ENCODE assay signal across 17 cellular contexts in the genomic region with DNA sequence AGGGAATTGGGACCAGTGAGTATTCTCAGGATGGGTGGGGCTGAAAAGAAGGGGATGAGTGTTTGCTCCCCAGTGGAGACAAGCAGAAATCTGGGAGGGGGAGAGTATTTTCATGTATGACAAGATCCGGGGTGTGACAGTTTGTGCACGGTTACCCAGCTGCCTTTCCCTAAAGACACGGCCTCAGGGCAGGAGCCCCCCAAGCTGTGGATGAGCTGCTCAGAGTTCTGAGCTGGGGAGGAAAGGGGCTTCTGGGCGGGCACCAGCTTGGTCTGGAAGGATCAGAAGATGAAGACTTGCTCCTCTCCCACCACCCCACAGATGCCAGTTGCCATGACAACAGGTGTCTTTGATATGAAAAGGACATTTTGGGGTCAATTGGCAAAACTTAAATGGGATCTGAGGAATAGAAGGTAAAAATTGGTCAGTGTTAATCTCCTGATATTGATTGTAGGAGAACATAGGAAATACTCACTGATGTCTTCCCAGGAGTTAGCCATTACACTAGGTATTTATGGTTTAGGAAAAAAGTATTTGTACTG. TPM values are rescaled to one million over a fixed set of nuclear protein-coding genes. Genes with fewer than 3 reads are reported as not detected.
DNase-seq lines count a peak whose midpoint lies in the region; ATAC-seq and TF ChIP-seq lines count a peak whose summit lies in the region.
"Had no signal": no experiment of that assay in that cellular context is flagged by ENCODE, and none has a peak within 500 bp of the region (broad histone marks: within the 10 kb centered on the region; RNA-seq: fewer than 3 reads in every experiment).

No MANE protein-coding gene starts in this region.

- peak overlapping the region; percentile 36 for H3K27ac Mint-ChIP-seq in activated naive CD8-positive, alpha-beta T cell treated with anti-CD3 and anti-CD28 coated beads, Interleukin-2, amount 10 ng/mL, durations not matched to agents 7 days and 5 days
- H3K27ac Mint-ChIP-seq in activated naive CD8-positive, alpha-beta T cell treated with anti-CD3 and anti-CD28 coated beads for 36 hours = no peak overlapping the region
- peak overlapping the region; percentile 20 for H3K27ac Mint-ChIP-seq in CD8-positive, alpha-beta T cell
- peak overlapping the region; percentile 11 for H3K27ac Mint-ChIP-seq in activated T-helper 17 cell treated with anti-CD3 and anti-CD28 coated beads, Interleukin-2, amount 50 U/mL, for 72 hours
- peak overlapping the region; percentile 61 for H3K27ac Mint-ChIP-seq in stimulated activated effector memory CD8-positive, alpha-beta T cell treated with anti-CD3 and anti-CD28 coated beads, Interleukin-12 subunit alpha, Interleukin-12 subunit beta, amount 100 ng/mL, for 72 hours
- no peak overlapping the region for H3K27ac Mint-ChIP-seq in H9
- H3K27ac Mint-ChIP-seq: CD4-positive, alpha-beta T cell; GM23338; HFFc6 had no signal

- no peak overlapping the region for H2AFZ ChIP-seq in H9 (ENCODE audit: low read length)
- H2AFZ ChIP-seq: GM23338 had no signal

- no peak overlapping the region for H2BK15ac ChIP-seq in H9 (ENCODE audit: low read depth, low read length)

- POLR2A ChIA-PET in activated naive CD8-positive, alpha-beta T cell treated with anti-CD3 and anti-CD28 coated beads, Interleukin-2, amount 10 ng/mL, durations not matched to agents 7 days and 5 days (lab: Charles Lee) = no interaction called here
- POLR2A ChIA-PET in CD8-positive, alpha-beta T cell (lab: Charles Lee) = no interaction called here

- H3K18ac ChIP-seq in H9 (ENCODE audit: insufficient read length, low read depth, low read length) = no peak overlapping the region

- no peaks in the 10 kb centered on the region for H3K27me3 Mint-ChIP-seq in activated naive CD8-positive, alpha-beta T cell treated with anti-CD3 and anti-CD28 coated beads, Interleukin-2, amount 10 ng/mL, durations not matched to agents 7 days and 5 days
- no peaks in the 10 kb centered on the region for H3K27me3 Mint-ChIP-seq in activated naive CD8-positive, alpha-beta T cell treated with anti-CD3 and anti-CD28 coated beads for 36 hours
- H3K27me3 Mint-ChIP-seq in CD8-positive, alpha-beta T cell (ENCODE audit: low read depth) = no peaks in the 10 kb centered on the region
- no peaks in the 10 kb centered on the region for H3K27me3 Mint-ChIP-seq in activated T-helper 17 cell treated with anti-CD3 and anti-CD28 coated beads, Interleukin-2, amount 50 U/mL, for 72 hours
- H3K27me3 Mint-ChIP-seq in H9 (ENCODE audit: low read depth) = no peaks in the 10 kb centered on the region
- H3K27me3 Mint-ChIP-seq: CD4-positive, alpha-beta T cell had no signal

- no peak overlapping the region for H4K91ac ChIP-seq in H9 (ENCODE audit: insufficient read length, low read depth, low read length)

- WGBS in H9 (ENCODE audit: extremely low coverage, insufficient read length, low lambda C conversion rate) = no CpG with 5 or more reads among the region's 4 CpGs

- H4K20me1 ChIP-seq in H9 (ENCODE audit: control insufficient read depth, insufficient read depth, insufficient read length) = no peaks in the 10 kb centered on the region

- H2AK5ac ChIP-seq in H9 (ENCODE audit: insufficient read length, low read length) = no peak overlapping the region

- no peak overlapping the region for H2BK5ac ChIP-seq in H9 (ENCODE audit: insufficient read length, low read length)

- H4K5ac ChIP-seq in H9 (ENCODE audit: insufficient read length, low read depth, low read length) = no peak overlapping the region

- H3K56ac ChIP-seq in H9 (ENCODE audit: insufficient read length, low read depth, low read length) = no peak overlapping the region

- H4K8ac ChIP-seq in H9 (replicated peaks; ENCODE audit: insufficient read length, low read depth, low read length) = no peak overlapping the region

- H3K79me1 ChIP-seq in H9 (ENCODE audit: insufficient read depth, low read depth, low read length, poor library complexity, severe bottlenecking) = no peaks in the 10 kb centered on the region

- no peak for TF ChIP-seq CTCF in CD8-positive, alpha-beta T cell (IDR thresholded peaks at IDR 0.05)
- no peak for TF ChIP-seq CTCF in H9 (conservative IDR thresholded peaks at IDR 0.05)

- no peak overlapping the region for H3K4me2 ChIP-seq in H9 (ENCODE audit: insufficient read depth, insufficient read length, low read length)
- H3K4me2 ChIP-seq: GM23338, KMS-11 had no signal

- H3K36me3 ChIP-seq in CD8-positive, alpha-beta T cell (ENCODE audit: insufficient read depth, low read length) = peaks cover 30% of the 10 kb centered on the region
- H3K36me3 ChIP-seq: BE2C had no signal

- H3K9ac ChIP-seq in H9 (ENCODE audit: extremely low read depth, insufficient read length, low read length) = no peak overlapping the region
- H3K9ac ChIP-seq: KMS-11 had no signal

- H3K9me3 ChIP-seq in CD8-positive, alpha-beta T cell (ENCODE audit: low read length) = no peaks in the 10 kb centered on the region
- no peaks in the 10 kb centered on the region for H3K9me3 ChIP-seq in H9 (ENCODE audit: control insufficient read depth, low read depth, low read length)
- H3K9me3 ChIP-seq: BE2C had no signal

- no peak for DNase-seq in activated naive CD8-positive, alpha-beta T cell treated with anti-CD3 and anti-CD28 coated beads, Interleukin-2, amount 10 ng/mL, durations not matched to agents 7 days and 5 days
- DNase-seq in activated naive CD8-positive, alpha-beta T cell treated with anti-CD3 and anti-CD28 coated beads for 36 hours = no peak
- no peak for DNase-seq in CD8-positive, alpha-beta T cell
- DNase-seq in stimulated activated effector memory CD8-positive, alpha-beta T cell treated with anti-CD3 and anti-CD28 coated beads, Interleukin-12 subunit alpha, Interleukin-12 subunit beta, amount 100 ng/mL, for 72 hours (ENCODE audit: low spot score in 2 of 2) = no peak
- DNase-seq in NCI-H128 (lab: John Stamatoyannopoulos, UW; ENCODE audit: unreplicated experiment) (no peak), H9 (no peak)
- DNase-seq: ACHN; BE2C; C1 segment of cervical spinal cord; CD4-positive, alpha-beta T cell; DMS79 treated with DMSO at 0.1 percent for 48 hours; GF-D8; HFFc6 had no signal

- no peak overlapping the region for H3T11ph ChIP-seq in H9 (ENCODE audit: low read length)

- no peak overlapping the region for H3K14ac ChIP-seq in H9 (ENCODE audit: insufficient read depth, low read length)

- CTCF ChIA-PET in CD8-positive, alpha-beta T cell (lab: Charles Lee) = interaction anchor here (0.7 to 1.6 kb wide), 3 partner anchors 14 to 94 kb away, joined by 3 to 4 read pairs (median 3); no protein-coding TSS in a partner anchor

- no peaks in the 10 kb centered on the region for H3K9me3 Mint-ChIP-seq in activated naive CD8-positive, alpha-beta T cell treated with anti-CD3 and anti-CD28 coated beads, Interleukin-2, amount 10 ng/mL, durations not matched to agents 7 days and 5 days
- H3K9me3 Mint-ChIP-seq in activated naive CD8-positive, alpha-beta T cell treated with anti-CD3 and anti-CD28 coated beads for 36 hours = no peaks in the 10 kb centered on the region
- no peaks in the 10 kb centered on the region for H3K9me3 Mint-ChIP-seq in CD8-positive, alpha-beta T cell
- H3K9me3 Mint-ChIP-seq in activated T-helper 17 cell treated with anti-CD3 and anti-CD28 coated beads, Interleukin-2, amount 50 U/mL, for 72 hours = no peaks in the 10 kb centered on the region
- no peaks in the 10 kb centered on the region for H3K9me3 Mint-ChIP-seq in stimulated activated effector memory CD8-positive, alpha-beta T cell treated with anti-CD3 and anti-CD28 coated beads, Interleukin-12 subunit alpha, Interleukin-12 subunit beta, amount 100 ng/mL, for 72 hours
- H3K9me3 Mint-ChIP-seq in H9 = no peaks in the 10 kb centered on the region
- H3K9me3 Mint-ChIP-seq: CD4-positive, alpha-beta T cell; GM23338; HFFc6 had no signal

- no peak overlapping the region for H3K23ac ChIP-seq in H9 (ENCODE audit: insufficient read length, low read depth, low read length)

- H3K27ac ChIP-seq in CD8-positive, alpha-beta T cell (ENCODE audit: low read depth, low read length) = no peak overlapping the region
- no peak overlapping the region for H3K27ac ChIP-seq in H9 (ENCODE audit: insufficient read length, low read depth, low read length)
- H3K27ac ChIP-seq: KMS-11 had no signal

- no peak overlapping the region for H2BK12ac ChIP-seq in H9 (ENCODE audit: insufficient read length, low read depth, low read length)

- H3K79me2 ChIP-seq in H9 (ENCODE audit: insufficient read depth, low read length) = no peaks in the 10 kb centered on the region

- intact Hi-C loops in CD8-positive, alpha-beta T cell (cut with DNase I, micrococcal nuclease) = no loop called here

- H2BK120ac ChIP-seq in H9 (ENCODE audit: low read depth, low read length, poor library complexity, severe bottlenecking) = no peak overlapping the region

- no peaks in the 10 kb centered on the region for H3K4me1 ChIP-seq in CD8-positive, alpha-beta T cell (ENCODE audit: insufficient read depth, low read length)
- H3K4me1 ChIP-seq in H9 (ENCODE audit: insufficient read depth, low read length) = no peaks in the 10 kb centered on the region
- H3K4me1 ChIP-seq: BE2C had no signal

- H3K4me3 ChIP-seq in CD8-positive, alpha-beta T cell (ENCODE audit: low read depth, low read length) = no peak overlapping the region
- H3K4me3 ChIP-seq: GM23338 had no signal

- no peak for ATAC-seq in activated naive CD8-positive, alpha-beta T cell treated with anti-CD3 and anti-CD28 coated beads, Interleukin-2, amount 10 ng/mL, durations not matched to agents 7 days and 5 days (ENCODE audit: low read depth)
- ATAC-seq in CD8-positive, alpha-beta T cell = no peak
- ATAC-seq in activated T-helper 17 cell treated with anti-CD3 and anti-CD28 coated beads, Interleukin-2, amount 50 U/mL, for 72 hours (replicated peaks) = no peak
- no peak for ATAC-seq in stimulated activated effector memory CD8-positive, alpha-beta T cell treated with anti-CD3 and anti-CD28 coated beads, Interleukin-12 subunit alpha, Interleukin-12 subunit beta, amount 100 ng/mL, for 72 hours
- ATAC-seq: GM23338, HCT116 had no signal

- no peak overlapping the region for H3K4ac ChIP-seq in H9 (ENCODE audit: low read depth, low read length)

- no peaks in the 10 kb centered on the region for H3K27me3 ChIP-seq in CD8-positive, alpha-beta T cell (ENCODE audit: insufficient read depth, low read length)
- no peaks in the 10 kb centered on the region for H3K27me3 ChIP-seq in H9 (ENCODE audit: insufficient read depth, low read length)
- H3K27me3 ChIP-seq: BE2C had no signal

- H3K23me2 ChIP-seq in H9 (ENCODE audit: insufficient read length, low read depth, low read length, poor library complexity, severe bottlenecking) = no peaks in the 10 kb centered on the region

- H3K36me3 Mint-ChIP-seq in activated naive CD8-positive, alpha-beta T cell treated with anti-CD3 and anti-CD28 coated beads, Interleukin-2, amount 10 ng/mL, durations not matched to agents 7 days and 5 days = peaks cover 54% of the 10 kb centered on the region
- peaks cover 39% of the 10 kb centered on the region for H3K36me3 Mint-ChIP-seq in activated naive CD8-positive, alpha-beta T cell treated with anti-CD3 and anti-CD28 coated beads for 36 hours
- H3K36me3 Mint-ChIP-seq in CD8-positive, alpha-beta T cell = peaks cover 72% of the 10 kb centered on the region
- H3K36me3 Mint-ChIP-seq in activated T-helper 17 cell treated with anti-CD3 and anti-CD28 coated beads, Interleukin-2, amount 50 U/mL, for 72 hours (ENCODE audit: low read depth) = peaks cover 98% of the 10 kb centered on the region
- peaks cover 100% of the 10 kb centered on the region for H3K36me3 Mint-ChIP-seq in stimulated activated effector memory CD8-positive, alpha-beta T cell treated with anti-CD3 and anti-CD28 coated beads, Interleukin-12 subunit alpha, Interleukin-12 subunit beta, amount 100 ng/mL, for 72 hours
- peaks cover 8 to 37% (median 30%) of the 10 kb centered on the region in 3 experiments; a peak in 6 of 7 replicates for H3K36me3 Mint-ChIP-seq in H9 (ENCODE audit: insufficient read depth in 1 of 3, low read depth in 3 of 3)

- no peak overlapping the region for H3K4me3 Mint-ChIP-seq in activated naive CD8-positive, alpha-beta T cell treated with anti-CD3 and anti-CD28 coated beads, Interleukin-2, amount 10 ng/mL, durations not matched to agents 7 days and 5 days
- no peak overlapping the region for H3K4me3 Mint-ChIP-seq in activated naive CD8-positive, alpha-beta T cell treated with anti-CD3 and anti-CD28 coated beads for 36 hours
- H3K4me3 Mint-ChIP-seq in CD8-positive, alpha-beta T cell = no peak overlapping the region
- H3K4me3 Mint-ChIP-seq in activated T-helper 17 cell treated with anti-CD3 and anti-CD28 coated beads, Interleukin-2, amount 50 U/mL, for 72 hours = no peak overlapping the region
- no peak overlapping the region for H3K4me3 Mint-ChIP-seq in stimulated activated effector memory CD8-positive, alpha-beta T cell treated with anti-CD3 and anti-CD28 coated beads, Interleukin-12 subunit alpha, Interleukin-12 subunit beta, amount 100 ng/mL, for 72 hours
- no peak overlapping the region for H3K4me3 Mint-ChIP-seq in H9
- H3K4me3 Mint-ChIP-seq: CD4-positive, alpha-beta T cell; GM23338; HFFc6 had no signal

- H2BK20ac ChIP-seq in H9 (ENCODE audit: low read depth, low read length, poor library complexity, severe bottlenecking) = no peak overlapping the region

- peaks cover 17% of the 10 kb centered on the region for H3K4me1 Mint-ChIP-seq in activated naive CD8-positive, alpha-beta T cell treated with anti-CD3 and anti-CD28 coated beads, Interleukin-2, amount 10 ng/mL, durations not matched to agents 7 days and 5 days
- peaks cover 16% of the 10 kb centered on the region for H3K4me1 Mint-ChIP-seq in activated naive CD8-positive, alpha-beta T cell treated with anti-CD3 and anti-CD28 coated beads for 36 hours
- peaks cover 20% of the 10 kb centered on the region for H3K4me1 Mint-ChIP-seq in CD8-positive, alpha-beta T cell (ENCODE audit: low read depth)
- peaks cover 19% of the 10 kb centered on the region for H3K4me1 Mint-ChIP-seq in activated T-helper 17 cell treated with anti-CD3 and anti-CD28 coated beads, Interleukin-2, amount 50 U/mL, for 72 hours
- H3K4me1 Mint-ChIP-seq in stimulated activated effector memory CD8-positive, alpha-beta T cell treated with anti-CD3 and anti-CD28 coated beads, Interleukin-12 subunit alpha, Interleukin-12 subunit beta, amount 100 ng/mL, for 72 hours = peaks cover 33% of the 10 kb centered on the region
- H3K4me1 Mint-ChIP-seq in H9 = no peaks in the 10 kb centered on the region
- H3K4me1 Mint-ChIP-seq: GM23338 had no signal

RNA-seq across cellular contexts. Expression of gene ZCCHC2, which starts 29.2 kb away (rescaled TPM):
- 10 to 100 TPM; 56.8 to 61.7 TPM for total RNA-seq in activated naive CD8-positive, alpha-beta T cell treated with anti-CD3 and anti-CD28 coated beads, Interleukin-2, amount 10 ng/mL, durations not matched to agents 7 days and 5 days
- 10 to 100 TPM; 25.1 to 28.9 TPM for total RNA-seq in activated naive CD8-positive, alpha-beta T cell treated with anti-CD3 and anti-CD28 coated beads for 36 hours
- 10 to 100 TPM; 88.7 to 90.9 TPM for total RNA-seq in CD8-positive, alpha-beta T cell
- total RNA-seq in activated T-helper 17 cell treated with anti-CD3 and anti-CD28 coated beads, Interleukin-2, amount 50 U/mL, for 72 hours = 10 to 100 TPM; 45.4 to 50.4 TPM
- total RNA-seq in H9 (2021) = 12.1 and 12.4 TPM in 2 replicates

Comparison
In these comparisons a context has a peak if more than half of its experiments do, and no peak if none do; other contexts are left out.
1. H3K27ac Mint-ChIP-seq: peak in activated naive CD8-positive, alpha-beta T cell treated with anti-CD3 and anti-CD28 coated beads, Interleukin-2, amount 10 ng/mL, durations not matched to agents 7 days and 5 days (single experiment), CD8-positive, alpha-beta T cell (single experiment), activated T-helper 17 cell treated with anti-CD3 and anti-CD28 coated beads, Interleukin-2, amount 50 U/mL, for 72 hours (single experiment) and stimulated activated effector memory CD8-positive, alpha-beta T cell treated with anti-CD3 and anti-CD28 coated beads, Interleukin-12 subunit alpha, Interleukin-12 subunit beta, amount 100 ng/mL, for 72 hours (single experiment); none in activated naive CD8-positive, alpha-beta T cell treated with anti-CD3 and anti-CD28 coated beads for 36 hours (single experiment) and H9 (0 of 3).